In the genomic region with DNA sequence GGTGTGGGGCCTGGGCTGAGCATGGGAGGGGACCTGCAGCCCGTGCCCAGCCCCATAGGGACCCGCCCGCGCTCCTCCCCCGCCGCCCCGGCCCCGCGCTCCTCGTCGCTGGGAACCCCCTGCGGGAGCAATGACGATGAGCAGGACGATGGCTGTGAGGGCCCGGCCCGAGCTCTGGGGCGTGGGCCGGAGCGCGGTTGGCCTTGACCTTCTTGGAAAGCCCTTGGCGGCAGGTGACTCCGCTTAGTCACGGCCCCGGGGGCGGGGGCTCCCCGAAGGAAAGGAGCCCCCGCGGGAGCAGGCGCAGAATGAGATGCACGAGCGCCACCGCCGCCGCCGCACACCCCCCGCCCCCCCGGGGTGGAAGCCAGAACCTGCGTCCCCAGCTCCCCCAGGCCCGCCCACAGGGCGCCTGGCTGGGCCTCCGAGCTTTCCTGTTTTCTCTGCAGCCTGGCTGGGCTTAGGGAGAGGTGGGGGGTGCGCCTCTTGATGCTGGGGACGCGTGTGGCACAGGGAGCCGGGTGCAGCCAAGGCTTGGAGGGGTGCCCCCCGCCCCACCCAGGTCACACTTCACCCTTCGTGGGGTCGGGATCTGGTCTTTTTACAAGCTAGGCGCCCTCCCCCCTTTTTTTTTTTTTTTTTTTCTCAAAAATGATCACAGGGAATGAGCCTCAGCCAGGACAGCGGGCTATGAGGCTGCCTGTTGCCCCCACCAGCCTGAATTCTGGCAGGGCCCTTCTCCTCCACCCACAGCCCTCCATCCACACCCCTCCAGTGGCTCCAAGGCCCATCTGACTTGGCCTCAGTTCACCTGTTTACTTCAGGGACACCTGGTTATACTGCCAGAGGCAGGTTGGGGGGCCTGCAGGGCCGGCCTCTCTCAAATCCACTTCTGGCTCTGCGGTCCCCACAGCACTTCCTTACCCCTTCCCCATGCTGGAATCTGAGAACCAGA, we compare ENCODE assay signal across 1 cellular context.
A peak's percentile ranks its signal among the peaks of the same experiment; 100 is the strongest.
TF ChIP-seq lines count a peak whose summit lies in the region.

No MANE protein-coding gene starts in this region.

TF ChIP-seq in K562, 482 proteins besides CTCF, POLR2A, EP300 and RAD21 (continued from another document and continues in another):
- TF ChIP-seq, protein P1, sequence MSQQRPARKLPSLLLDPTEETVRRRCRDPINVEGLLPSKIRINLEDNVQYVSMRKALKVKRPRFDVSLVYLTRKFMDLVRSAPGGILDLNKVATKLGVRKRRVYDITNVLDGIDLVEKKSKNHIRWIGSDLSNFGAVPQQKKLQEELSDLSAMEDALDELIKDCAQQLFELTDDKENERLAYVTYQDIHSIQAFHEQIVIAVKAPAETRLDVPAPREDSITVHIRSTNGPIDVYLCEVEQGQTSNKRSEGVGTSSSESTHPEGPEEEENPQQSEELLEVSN (IDR thresholded peaks at IDR 0.05; ENCODE audit: borderline replicate concordance in 1 of 2, extremely low read depth in 1 of 2, insufficient read depth in 1 of 2, insufficient read length in 1 of 2, low read depth in 1 of 2, low read length in 1 of 2, poor library complexity in 1 of 2, severe bottlenecking in 1 of 2), result peak in 1 of 2 experiments; percentile 36
- no peak for TF ChIP-seq MTA1 (IDR thresholded peaks at IDR 0.05; ENCODE audit: borderline replicate concordance)
- TF ChIP-seq, protein P2, sequence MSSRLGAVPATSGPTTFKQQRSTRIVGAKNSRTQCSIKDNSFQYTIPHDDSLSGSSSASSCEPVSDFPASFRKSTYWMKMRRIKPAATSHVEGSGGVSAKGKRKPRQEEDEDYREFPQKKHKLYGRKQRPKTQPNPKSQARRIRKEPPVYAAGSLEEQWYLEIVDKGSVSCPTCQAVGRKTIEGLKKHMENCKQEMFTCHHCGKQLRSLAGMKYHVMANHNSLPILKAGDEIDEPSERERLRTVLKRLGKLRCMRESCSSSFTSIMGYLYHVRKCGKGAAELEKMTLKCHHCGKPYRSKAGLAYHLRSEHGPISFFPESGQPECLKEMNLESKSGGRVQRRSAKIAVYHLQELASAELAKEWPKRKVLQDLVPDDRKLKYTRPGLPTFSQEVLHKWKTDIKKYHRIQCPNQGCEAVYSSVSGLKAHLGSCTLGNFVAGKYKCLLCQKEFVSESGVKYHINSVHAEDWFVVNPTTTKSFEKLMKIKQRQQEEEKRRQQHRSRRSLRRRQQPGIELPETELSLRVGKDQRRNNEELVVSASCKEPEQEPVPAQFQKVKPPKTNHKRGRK (tag; IDR thresholded peaks at IDR 0.05), result no peak
- TF ChIP-seq, protein P3, sequence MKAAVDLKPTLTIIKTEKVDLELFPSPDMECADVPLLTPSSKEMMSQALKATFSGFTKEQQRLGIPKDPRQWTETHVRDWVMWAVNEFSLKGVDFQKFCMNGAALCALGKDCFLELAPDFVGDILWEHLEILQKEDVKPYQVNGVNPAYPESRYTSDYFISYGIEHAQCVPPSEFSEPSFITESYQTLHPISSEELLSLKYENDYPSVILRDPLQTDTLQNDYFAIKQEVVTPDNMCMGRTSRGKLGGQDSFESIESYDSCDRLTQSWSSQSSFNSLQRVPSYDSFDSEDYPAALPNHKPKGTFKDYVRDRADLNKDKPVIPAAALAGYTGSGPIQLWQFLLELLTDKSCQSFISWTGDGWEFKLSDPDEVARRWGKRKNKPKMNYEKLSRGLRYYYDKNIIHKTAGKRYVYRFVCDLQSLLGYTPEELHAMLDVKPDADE (conservative IDR thresholded peaks at IDR 0.05; ENCODE audit: control insufficient read depth, low read depth, low read length), result no peak
- peak; percentile 59; the same call in 1 of the 2 replicates for TF ChIP-seq DPF2 (IDR thresholded peaks at IDR 0.05)
- TF ChIP-seq, protein P4, sequence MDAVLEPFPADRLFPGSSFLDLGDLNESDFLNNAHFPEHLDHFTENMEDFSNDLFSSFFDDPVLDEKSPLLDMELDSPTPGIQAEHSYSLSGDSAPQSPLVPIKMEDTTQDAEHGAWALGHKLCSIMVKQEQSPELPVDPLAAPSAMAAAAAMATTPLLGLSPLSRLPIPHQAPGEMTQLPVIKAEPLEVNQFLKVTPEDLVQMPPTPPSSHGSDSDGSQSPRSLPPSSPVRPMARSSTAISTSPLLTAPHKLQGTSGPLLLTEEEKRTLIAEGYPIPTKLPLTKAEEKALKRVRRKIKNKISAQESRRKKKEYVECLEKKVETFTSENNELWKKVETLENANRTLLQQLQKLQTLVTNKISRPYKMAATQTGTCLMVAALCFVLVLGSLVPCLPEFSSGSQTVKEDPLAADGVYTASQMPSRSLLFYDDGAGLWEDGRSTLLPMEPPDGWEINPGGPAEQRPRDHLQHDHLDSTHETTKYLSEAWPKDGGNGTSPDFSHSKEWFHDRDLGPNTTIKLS (IDR thresholded peaks at IDR 0.05; ENCODE audit: borderline replicate concordance, low read depth), result no peak
- TF ChIP-seq FOSL1 (tag; conservative IDR thresholded peaks at IDR 0.05), result peak; percentile 92
- TF ChIP-seq ZNF224 (CRISPR knock-in tag; IDR thresholded peaks at IDR 0.05), result no peak
- TF ChIP-seq POU5F1 (IDR thresholded peaks at IDR 0.05; ENCODE audit: borderline replicate concordance, low read depth, low read length, partially characterized antibody), result no peak
- no peak for TF ChIP-seq SMARCE1 (IDR thresholded peaks at IDR 0.05)
- no peak for TF ChIP-seq KLF10 (CRISPR knock-in tag; IDR thresholded peaks at IDR 0.05)
- no peak for TF ChIP-seq TAF7 (tag; IDR thresholded peaks at IDR 0.05)
- no peak for TF ChIP-seq YBX1 (IDR thresholded peaks at IDR 0.05)
- TF ChIP-seq ZNF766 (CRISPR knock-in tag; conservative IDR thresholded peaks at IDR 0.05), result no peak
- TF ChIP-seq NR2C1 (IDR thresholded peaks at IDR 0.05), result no peak
- TF ChIP-seq NR2C1 (tag; IDR thresholded peaks at IDR 0.05), result 0 out of 2 replicates have a peak, but pooled peaks have one; percentile 17
- TF ChIP-seq ZNF143 (CRISPR knock-in tag; IDR thresholded peaks at IDR 0.05), result no peak
- TF ChIP-seq, protein P5, sequence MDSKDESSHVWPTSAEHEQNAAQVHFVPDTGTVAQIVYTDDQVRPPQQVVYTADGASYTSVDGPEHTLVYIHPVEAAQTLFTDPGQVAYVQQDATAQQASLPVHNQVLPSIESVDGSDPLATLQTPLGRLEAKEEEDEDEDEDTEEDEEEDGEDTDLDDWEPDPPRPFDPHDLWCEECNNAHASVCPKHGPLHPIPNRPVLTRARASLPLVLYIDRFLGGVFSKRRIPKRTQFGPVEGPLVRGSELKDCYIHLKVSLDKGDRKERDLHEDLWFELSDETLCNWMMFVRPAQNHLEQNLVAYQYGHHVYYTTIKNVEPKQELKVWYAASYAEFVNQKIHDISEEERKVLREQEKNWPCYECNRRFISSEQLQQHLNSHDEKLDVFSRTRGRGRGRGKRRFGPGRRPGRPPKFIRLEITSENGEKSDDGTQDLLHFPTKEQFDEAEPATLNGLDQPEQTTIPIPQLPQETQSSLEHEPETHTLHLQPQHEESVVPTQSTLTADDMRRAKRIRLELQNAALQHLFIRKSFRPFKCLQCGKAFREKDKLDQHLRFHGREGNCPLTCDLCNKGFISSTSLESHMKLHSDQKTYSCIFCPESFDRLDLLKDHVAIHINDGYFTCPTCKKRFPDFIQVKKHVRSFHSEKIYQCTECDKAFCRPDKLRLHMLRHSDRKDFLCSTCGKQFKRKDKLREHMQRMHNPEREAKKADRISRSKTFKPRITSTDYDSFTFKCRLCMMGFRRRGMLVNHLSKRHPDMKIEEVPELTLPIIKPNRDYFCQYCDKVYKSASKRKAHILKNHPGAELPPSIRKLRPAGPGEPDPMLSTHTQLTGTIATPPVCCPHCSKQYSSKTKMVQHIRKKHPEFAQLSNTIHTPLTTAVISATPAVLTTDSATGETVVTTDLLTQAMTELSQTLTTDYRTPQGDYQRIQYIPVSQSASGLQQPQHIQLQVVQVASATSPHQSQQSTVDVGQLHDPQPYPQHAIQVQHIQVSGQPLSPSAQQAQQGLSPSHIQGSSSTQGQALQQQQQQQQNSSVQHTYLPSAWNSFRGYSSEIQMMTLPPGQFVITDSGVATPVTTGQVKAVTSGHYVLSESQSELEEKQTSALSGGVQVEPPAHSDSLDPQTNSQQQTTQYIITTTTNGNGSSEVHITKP (IDR thresholded peaks at IDR 0.05; ENCODE audit: partially characterized antibody), result no peak
- no peak for TF ChIP-seq NR3C1 (CRISPR knock-in tag; IDR thresholded peaks at IDR 0.05)
- no peak for TF ChIP-seq YY1 (IDR thresholded peaks at IDR 0.05; ENCODE audit: borderline replicate concordance in 1 of 3, control insufficient read depth in 1 of 3, extremely low read depth in 1 of 3, insufficient read depth in 3 of 3, insufficient read length in 1 of 3, insufficient replicate concordance in 2 of 3, low read depth in 1 of 3, low read length in 2 of 3)
- TF ChIP-seq, protein P6, sequence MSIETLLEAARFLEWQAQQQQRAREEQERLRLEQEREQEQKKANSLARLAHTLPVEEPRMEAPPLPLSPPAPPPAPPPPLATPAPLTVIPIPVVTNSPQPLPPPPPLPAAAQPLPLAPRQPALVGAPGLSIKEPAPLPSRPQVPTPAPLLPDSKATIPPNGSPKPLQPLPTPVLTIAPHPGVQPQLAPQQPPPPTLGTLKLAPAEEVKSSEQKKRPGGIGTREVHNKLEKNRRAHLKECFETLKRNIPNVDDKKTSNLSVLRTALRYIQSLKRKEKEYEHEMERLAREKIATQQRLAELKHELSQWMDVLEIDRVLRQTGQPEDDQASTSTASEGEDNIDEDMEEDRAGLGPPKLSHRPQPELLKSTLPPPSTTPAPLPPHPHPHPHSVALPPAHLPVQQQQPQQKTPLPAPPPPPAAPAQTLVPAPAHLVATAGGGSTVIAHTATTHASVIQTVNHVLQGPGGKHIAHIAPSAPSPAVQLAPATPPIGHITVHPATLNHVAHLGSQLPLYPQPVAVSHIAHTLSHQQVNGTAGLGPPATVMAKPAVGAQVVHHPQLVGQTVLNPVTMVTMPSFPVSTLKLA (conservative IDR thresholded peaks at IDR 0.05), result peak; percentile 59 to 80; a peak in 3 of 4 replicates
- no peak for TF ChIP-seq MIER1 (IDR thresholded peaks at IDR 0.05; ENCODE audit: low read depth)
- no peak for TF ChIP-seq SAP30 (IDR thresholded peaks at IDR 0.05; ENCODE audit: borderline replicate concordance, insufficient read depth, low read depth, low read length, poor library complexity, severe bottlenecking)
- peak; percentile 70 for TF ChIP-seq ATF7 (IDR thresholded peaks at IDR 0.05)
- no peak for TF ChIP-seq SMAD1 (IDR thresholded peaks at IDR 0.05; ENCODE audit: low read depth, low read length, partially characterized antibody)
- TF ChIP-seq PHTF2 (CRISPR knock-in tag; IDR thresholded peaks at IDR 0.05), result no peak
- no peak; the same call in 1 of the 2 replicates for TF ChIP-seq PHF8 (IDR thresholded peaks at IDR 0.05; ENCODE audit: borderline replicate concordance, low read length)
- no peak for TF ChIP-seq ADNP (tag; IDR thresholded peaks at IDR 0.05)
- no peak for TF ChIP-seq POLR3A (IDR thresholded peaks at IDR 0.05; ENCODE audit: borderline replicate concordance, extremely low read depth, insufficient read depth, insufficient read length)
- TF ChIP-seq, protein P7, sequence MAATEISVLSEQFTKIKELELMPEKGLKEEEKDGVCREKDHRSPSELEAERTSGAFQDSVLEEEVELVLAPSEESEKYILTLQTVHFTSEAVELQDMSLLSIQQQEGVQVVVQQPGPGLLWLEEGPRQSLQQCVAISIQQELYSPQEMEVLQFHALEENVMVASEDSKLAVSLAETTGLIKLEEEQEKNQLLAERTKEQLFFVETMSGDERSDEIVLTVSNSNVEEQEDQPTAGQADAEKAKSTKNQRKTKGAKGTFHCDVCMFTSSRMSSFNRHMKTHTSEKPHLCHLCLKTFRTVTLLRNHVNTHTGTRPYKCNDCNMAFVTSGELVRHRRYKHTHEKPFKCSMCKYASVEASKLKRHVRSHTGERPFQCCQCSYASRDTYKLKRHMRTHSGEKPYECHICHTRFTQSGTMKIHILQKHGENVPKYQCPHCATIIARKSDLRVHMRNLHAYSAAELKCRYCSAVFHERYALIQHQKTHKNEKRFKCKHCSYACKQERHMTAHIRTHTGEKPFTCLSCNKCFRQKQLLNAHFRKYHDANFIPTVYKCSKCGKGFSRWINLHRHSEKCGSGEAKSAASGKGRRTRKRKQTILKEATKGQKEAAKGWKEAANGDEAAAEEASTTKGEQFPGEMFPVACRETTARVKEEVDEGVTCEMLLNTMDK (IDR thresholded peaks at IDR 0.05; ENCODE audit: borderline replicate concordance, insufficient read depth, low read depth, low read length, poor library complexity, severe bottlenecking), result no peak
- TF ChIP-seq SNIP1 (IDR thresholded peaks at IDR 0.05; ENCODE audit: low read depth), result no peak
- TF ChIP-seq MTA2 (IDR thresholded peaks at IDR 0.05; ENCODE audit: low read depth), result no peak
- TF ChIP-seq, protein P8, sequence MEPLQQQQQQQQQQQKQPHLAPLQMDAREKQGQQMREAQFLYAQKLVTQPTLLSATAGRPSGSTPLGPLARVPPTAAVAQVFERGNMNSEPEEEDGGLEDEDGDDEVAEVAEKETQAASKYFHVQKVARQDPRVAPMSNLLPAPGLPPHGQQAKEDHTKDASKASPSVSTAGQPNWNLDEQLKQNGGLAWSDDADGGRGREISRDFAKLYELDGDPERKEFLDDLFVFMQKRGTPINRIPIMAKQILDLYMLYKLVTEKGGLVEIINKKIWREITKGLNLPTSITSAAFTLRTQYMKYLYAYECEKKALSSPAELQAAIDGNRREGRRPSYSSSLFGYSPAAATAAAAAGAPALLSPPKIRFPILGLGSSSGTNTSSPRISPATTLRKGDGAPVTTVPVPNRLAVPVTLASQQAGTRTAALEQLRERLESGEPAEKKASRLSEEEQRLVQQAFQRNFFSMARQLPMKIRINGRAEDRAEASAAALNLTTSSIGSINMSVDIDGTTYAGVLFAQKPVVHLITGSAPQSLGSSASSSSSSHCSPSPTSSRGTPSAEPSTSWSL (CRISPR knock-in tag; IDR thresholded peaks at IDR 0.05; ENCODE audit: borderline replicate concordance), result no peak
- TF ChIP-seq, protein P9, sequence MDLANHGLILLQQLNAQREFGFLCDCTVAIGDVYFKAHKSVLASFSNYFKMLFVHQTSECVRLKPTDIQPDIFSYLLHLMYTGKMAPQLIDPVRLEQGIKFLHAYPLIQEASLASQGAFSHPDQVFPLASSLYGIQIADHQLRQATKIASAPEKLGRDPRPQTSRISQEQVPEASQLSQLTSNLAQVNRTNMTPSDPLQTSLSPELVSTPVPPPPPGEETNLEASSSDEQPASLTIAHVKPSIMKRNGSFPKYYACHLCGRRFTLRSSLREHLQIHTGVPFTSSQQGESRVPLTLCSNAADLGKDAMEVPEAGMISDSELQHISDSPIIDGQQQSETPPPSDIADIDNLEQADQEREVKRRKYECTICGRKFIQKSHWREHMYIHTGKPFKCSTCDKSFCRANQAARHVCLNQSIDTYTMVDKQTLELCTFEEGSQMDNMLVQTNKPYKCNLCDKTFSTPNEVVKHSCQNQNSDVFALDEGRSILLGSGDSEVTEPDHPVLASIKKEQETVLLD (IDR thresholded peaks at IDR 0.05), result no peak
- TF ChIP-seq, protein P10, sequence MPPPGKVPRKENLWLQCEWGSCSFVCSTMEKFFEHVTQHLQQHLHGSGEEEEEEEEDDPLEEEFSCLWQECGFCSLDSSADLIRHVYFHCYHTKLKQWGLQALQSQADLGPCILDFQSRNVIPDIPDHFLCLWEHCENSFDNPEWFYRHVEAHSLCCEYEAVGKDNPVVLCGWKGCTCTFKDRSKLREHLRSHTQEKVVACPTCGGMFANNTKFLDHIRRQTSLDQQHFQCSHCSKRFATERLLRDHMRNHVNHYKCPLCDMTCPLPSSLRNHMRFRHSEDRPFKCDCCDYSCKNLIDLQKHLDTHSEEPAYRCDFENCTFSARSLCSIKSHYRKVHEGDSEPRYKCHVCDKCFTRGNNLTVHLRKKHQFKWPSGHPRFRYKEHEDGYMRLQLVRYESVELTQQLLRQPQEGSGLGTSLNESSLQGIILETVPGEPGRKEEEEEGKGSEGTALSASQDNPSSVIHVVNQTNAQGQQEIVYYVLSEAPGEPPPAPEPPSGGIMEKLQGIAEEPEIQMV (tag; conservative IDR thresholded peaks at IDR 0.05; ENCODE audit: low read depth), result no peak
- TF ChIP-seq U2AF2 (optimal IDR thresholded peaks at IDR 0.05; ENCODE audit: low read depth, low read length), result no peak
- no peak for TF ChIP-seq SLC30A9 (CRISPR knock-in tag; IDR thresholded peaks at IDR 0.05)
- TF ChIP-seq ZNF764 (CRISPR knock-in tag; IDR thresholded peaks at IDR 0.05; ENCODE audit: low read depth), result no peak
- no peak for TF ChIP-seq HDAC8 (tag; IDR thresholded peaks at IDR 0.05)
- peak; percentile 38; the same call in 1 of the 2 replicates for TF ChIP-seq ARID1B (IDR thresholded peaks at IDR 0.05)
